In the genomic region with DNA sequence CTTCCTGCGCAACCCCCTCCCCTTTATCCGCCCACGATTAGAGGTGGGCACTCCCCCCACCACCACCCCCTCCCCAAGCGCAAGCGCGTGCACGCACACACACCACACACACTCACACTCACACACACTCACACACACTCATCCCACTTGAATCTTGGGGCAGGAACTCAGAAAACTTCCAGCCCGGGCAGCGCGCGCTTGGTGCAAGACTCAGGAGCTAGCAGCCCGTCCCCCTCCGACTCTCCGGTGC, we compare ENCODE assay signal across 8 cellular contexts. TPM values are rescaled to one million over a fixed set of nuclear protein-coding genes. Genes with fewer than 3 reads are reported as not detected.
DNase-seq lines count a peak whose midpoint lies in the region; ATAC-seq and TF ChIP-seq lines count a peak whose summit lies in the region.

Gene HMGA2 (plus strand): TSS at position 170 of the 250 bp plus-strand sequence. CDS start 788 bp downstream, outside the sequence.

- H3K36me3 ChIP-seq in RWPE2 (ENCODE audit: low read depth) (peaks cover 40% of the 10 kb centered on the region), fibroblast of lung (ENCODE audit: control insufficient read depth, insufficient read depth, low read length) (no peaks in the 10 kb centered on the region), neutrophil (no peaks in the 10 kb centered on the region)

- peak within 1 kb of the TSS; percentile 90 for H2AFZ ChIP-seq in fibroblast of lung (ENCODE audit: low read length)

- H3K36me3 Mint-ChIP-seq in activated naive CD4-positive, alpha-beta T cell treated with anti-CD3 and anti-CD28 coated beads, Interleukin-2, amount 50 U/mL, for 72 hours: peaks cover 14 to 15% of the 10 kb centered on the region in 2 donors

- H3K9me3 ChIP-seq in RWPE2 (ENCODE audit: severe bottlenecking) (no peaks in the 10 kb centered on the region), fibroblast of lung (ENCODE audit: control insufficient read depth, insufficient read depth, low read depth, low read length) (no peaks in the 10 kb centered on the region), neutrophil (no peaks in the 10 kb centered on the region)

- H4K20me1 ChIP-seq in fibroblast of lung (ENCODE audit: control insufficient read depth, extremely low read depth, insufficient read depth, low read length): no peaks in the 10 kb centered on the region

- peak within 1 kb of the TSS; percentile 85 for H3K9ac ChIP-seq in fibroblast of lung (ENCODE audit: insufficient read depth, low read length)

- peak within 1 kb of the TSS; percentile 53 for H3K4me3 ChIP-seq in RWPE2 (ENCODE audit: severe bottlenecking)
- peak within 1 kb of the TSS; percentile 80 to 86 (median 81) for H3K4me3 ChIP-seq in fibroblast of lung (replicated peaks in 1 of 4; ENCODE audit: control extremely low read depth in 1 of 4, insufficient read depth in 1 of 4, low read depth in 3 of 4, low read length in 4 of 4)
- H3K4me3 ChIP-seq in neutrophil (ENCODE audit: low read depth in 1 of 2, low read length in 1 of 2): peak within 1 kb of the TSS; percentile 43 to 61

- peak; percentile 66 for DNase-seq in GM03348 (ENCODE audit: low spot score)
- no peak for DNase-seq in RWPE2 (ENCODE audit: low spot score)
- peak in 1 of 2 donors; percentile 89 for DNase-seq in fibroblast of lung (ENCODE audit: low read depth in 2 of 2)
- no peak for DNase-seq in mucosa of gallbladder (ENCODE audit: low spot score)
- DNase-seq in HPDE6-E6E7 (ENCODE audit: extremely low spot score): no peak
- no peak for DNase-seq in stimulated activated naive CD4-positive, alpha-beta T cell treated with Interleukin-2 at 50 U/mL for 16 hours (lab: John Stamatoyannopoulos, UW)
- DNase-seq in activated naive CD4-positive, alpha-beta T cell treated with anti-CD3 and anti-CD28 coated beads, Interleukin-2, amount 50 U/mL, for 72 hours (ENCODE audit: low spot score in 2 of 2): no peak

- H3K4me1 ChIP-seq in RWPE2 (ENCODE audit: insufficient read depth, poor library complexity, severe bottlenecking) (peaks cover 27% of the 10 kb centered on the region), fibroblast of lung (ENCODE audit: control insufficient read depth, extremely low read depth, insufficient read depth, low read length) (peaks cover 3% of the 10 kb centered on the region), neutrophil (ENCODE audit: control insufficient read depth in 1 of 2, insufficient read depth in 1 of 2, low read depth in 1 of 2, low read length in 1 of 2) (peaks cover 26 to 37% of the 10 kb centered on the region in 2 experiments)

- peak within 1 kb of the TSS; percentile 97 for H3K4me2 ChIP-seq in fibroblast of lung (ENCODE audit: extremely low read depth, insufficient read depth, low read length)

- no peaks in the 10 kb centered on the region for H3K27me3 ChIP-seq in RWPE2 (ENCODE audit: insufficient read depth, poor library complexity, severe bottlenecking)
- H3K27me3 ChIP-seq in fibroblast of lung (ENCODE audit: control insufficient read depth, insufficient read depth, low read length): no peaks in the 10 kb centered on the region
- H3K27me3 ChIP-seq in neutrophil: peaks cover 82% of the 10 kb centered on the region

- no peak for TF ChIP-seq CTCF in RWPE2 (IDR thresholded peaks at IDR 0.05; ENCODE audit: poor library complexity, severe bottlenecking)
- TF ChIP-seq CTCF in fibroblast of lung (conservative IDR thresholded peaks at IDR 0.05 in 1 of 2, IDR thresholded peaks at IDR 0.05 in 1 of 2; ENCODE audit: low read depth in 1 of 2, low read length in 2 of 2): no peak
- no peak for TF ChIP-seq CTCF in neutrophil (IDR thresholded peaks at IDR 0.05)

- H3K27ac Mint-ChIP-seq in activated naive CD4-positive, alpha-beta T cell treated with anti-CD3 and anti-CD28 coated beads, Interleukin-2, amount 50 U/mL, for 72 hours: no peak within 1 kb of the TSS

- H3K9me3 Mint-ChIP-seq in activated naive CD4-positive, alpha-beta T cell treated with anti-CD3 and anti-CD28 coated beads, Interleukin-2, amount 50 U/mL, for 72 hours: peaks cover 0 to 5% of the 10 kb centered on the region in 2 donors

- no peak; the same call in 2 of the 3 replicates for ATAC-seq in RWPE2 (ENCODE audit: low read depth)
- no peak for ATAC-seq in activated naive CD4-positive, alpha-beta T cell treated with anti-CD3 and anti-CD28 coated beads, Interleukin-2, amount 50 U/mL, for 72 hours

- H3K27ac ChIP-seq in RWPE2 (ENCODE audit: poor library complexity, severe bottlenecking) (peak within 1 kb of the TSS; percentile 99), fibroblast of lung (ENCODE audit: insufficient read depth, low read length) (peak within 1 kb of the TSS; percentile 93), neutrophil (no peak within 1 kb of the TSS)

- H3K79me2 ChIP-seq in fibroblast of lung (ENCODE audit: control insufficient read depth, insufficient read depth, low read length): peaks cover 64% of the 10 kb centered on the region

RNA-seq across cellular contexts. Expression of gene HMGA2, which starts in this region (rescaled TPM):
- total RNA-seq in fibroblast of lung (4.4 and 7.3 TPM in 2 replicates), mucosa of gallbladder (0.29 TPM)
- polyA plus RNA-seq in fibroblast of lung: 8.2 and 15.9 TPM in 2 replicates
- polyA plus RNA-seq in fibroblast of lung (2012): 7.0 and 15.7 TPM in 2 replicates
- polyA minus RNA-seq in fibroblast of lung (ENCODE audit: low replicate concordance): 6.4 and 9.3 TPM in 2 replicates
- total RNA-seq in activated naive CD4-positive, alpha-beta T cell treated with anti-CD3 and anti-CD28 coated beads, Interleukin-2, amount 50 U/mL, for 72 hours: under 1 TPM in 1 of 2 donors, not detected in 1; 0.45 TPM
